ENCODE assay signal across 7 cellular contexts in the genomic region with DNA sequence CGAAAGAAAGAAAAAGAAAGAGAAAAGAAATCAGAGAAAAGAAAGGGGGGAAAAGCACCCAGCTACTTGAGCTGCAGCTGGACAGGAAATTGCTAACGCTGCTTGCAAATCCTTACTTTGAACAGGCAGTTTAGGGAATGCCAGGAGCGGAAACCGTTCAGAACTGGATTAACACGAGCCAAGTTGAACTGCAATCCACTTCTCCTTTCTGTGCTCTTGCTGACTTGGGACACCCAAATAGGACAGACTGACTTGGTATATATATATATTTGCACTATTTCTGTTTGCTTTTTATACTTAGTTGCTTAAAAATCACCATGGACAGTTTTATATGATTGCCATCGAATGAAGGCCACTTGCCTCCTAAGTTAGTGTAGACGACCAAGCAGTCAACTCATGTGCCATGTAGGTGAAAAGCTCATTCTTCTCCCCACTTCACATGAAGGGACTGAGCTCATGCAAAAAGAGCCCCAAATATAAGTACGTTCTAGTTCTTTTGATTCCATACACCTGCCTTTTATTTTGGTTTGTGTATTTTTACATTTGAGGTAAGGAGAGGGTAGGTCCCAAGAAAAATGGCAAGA. TPM values are rescaled to one million over a fixed set of nuclear protein-coding genes. Genes with fewer than 3 reads are reported as not detected.
DNase-seq lines count a peak whose midpoint lies in the region; ATAC-seq and TF ChIP-seq lines count a peak whose summit lies in the region.

No MANE protein-coding gene starts in this region.

- peak; percentile 3 for ATAC-seq in GM18868 (IDR thresholded peaks at IDR 0.05; ENCODE audit: unreplicated experiment)
- ATAC-seq in HG03039 (IDR thresholded peaks at IDR 0.05; ENCODE audit: unreplicated experiment) = peak; percentile 8
- ATAC-seq in HG03432 (IDR thresholded peaks at IDR 0.05; ENCODE audit: unreplicated experiment) = no peak

- TF ChIP-seq CTCF in RWPE1 (conservative IDR thresholded peaks at IDR 0.05; ENCODE audit: low read depth) (no peak), endodermal cell (conservative IDR thresholded peaks at IDR 0.05) (no peak), neural crest cell (conservative IDR thresholded peaks at IDR 0.05) (no peak)

- peak; percentile 3 for DNase-seq in RWPE1 (ENCODE audit: low spot score)
- peak; percentile 70 for DNase-seq in endodermal cell
- DNase-seq in neural crest cell (ENCODE audit: low read depth, low spot score) = no peak
- no peak for DNase-seq in stimulated activated CD4-positive, alpha-beta T cell treated with anti-CD3 and anti-CD28 coated beads, Interleukin-2, amount 100 ng/mL, for 48 hours

- no peaks in the 10 kb centered on the region for H3K9me3 ChIP-seq in endodermal cell (ENCODE audit: control insufficient read depth, low read length)

- POLR2A ChIA-PET in RWPE1 (lab: Yijun Ruan, JAX; ENCODE audit: low non-redundant PET) = no interaction called here

- CTCF ChIA-PET in RWPE1 (lab: Yijun Ruan, JAX) = interaction anchor here (0.6 to 0.7 kb wide), 2 partner anchors 181 to 320 kb away, joined by 3 read pairs; no protein-coding TSS in a partner anchor

- H3K4me1 Mint-ChIP-seq in endodermal cell = peaks cover 67% of the 10 kb centered on the region
- H3K4me1 Mint-ChIP-seq in neural crest cell = peaks cover 74% of the 10 kb centered on the region

- H3K9ac ChIP-seq in endodermal cell (ENCODE audit: extremely low read depth, low read length, poor library complexity, severe bottlenecking) = no peak overlapping the region

- peaks cover 37% of the 10 kb centered on the region for H3K36me3 ChIP-seq in endodermal cell (ENCODE audit: control insufficient read depth, insufficient read depth, low read length)

- H3K36me3 Mint-ChIP-seq in endodermal cell (ENCODE audit: low read depth) = peaks cover 44% of the 10 kb centered on the region
- peaks cover 25% of the 10 kb centered on the region for H3K36me3 Mint-ChIP-seq in neural crest cell (ENCODE audit: low read depth)

- 43 to 48% methylated on average over 5 to 8 of the region's 8 CpGs for WGBS in endodermal cell (ENCODE audit: insufficient coverage in 1 of 2, insufficient read length in 1 of 2), 2 experiments

- H3K4me3 Mint-ChIP-seq in endodermal cell (peak overlapping the region; percentile 98), neural crest cell (peak overlapping the region; percentile 94)

- no peaks in the 10 kb centered on the region for H3K27me3 ChIP-seq in endodermal cell (ENCODE audit: control insufficient read depth, insufficient read depth, low read length, poor library complexity, severe bottlenecking)

- H3K4me1 ChIP-seq in endodermal cell (ENCODE audit: control insufficient read depth, insufficient read depth, low read length) = peaks cover 16% of the 10 kb centered on the region

- peak overlapping the region; percentile 62; the same call in 1 of the 2 replicates for H3K27ac ChIP-seq in RWPE1
- peak overlapping the region; percentile 97 for H3K27ac ChIP-seq in endodermal cell (ENCODE audit: low read depth, low read length)

- no peaks in the 10 kb centered on the region for H3K27me3 Mint-ChIP-seq in endodermal cell (ENCODE audit: insufficient read depth)
- H3K27me3 Mint-ChIP-seq in neural crest cell (ENCODE audit: low read depth) = no peaks in the 10 kb centered on the region

- H3K9me3 Mint-ChIP-seq in endodermal cell (no peaks in the 10 kb centered on the region), neural crest cell (peaks cover 3% of the 10 kb centered on the region)

- H3K4me3 ChIP-seq in endodermal cell (ENCODE audit: low read length) = peak overlapping the region; percentile 72

- peak overlapping the region; percentile 59 for H3K27ac Mint-ChIP-seq in endodermal cell
- peak overlapping the region; percentile 91 for H3K27ac Mint-ChIP-seq in neural crest cell (ENCODE audit: unreplicated experiment)

RNA-seq across cellular contexts. Expression of a gene that starts 5.5 kb away (rescaled TPM):
- total RNA-seq in endodermal cell = 100 to 1,000 TPM in 1 of 2 donors, 10 to 100 TPM in 1; 85.9 to 123 TPM
- polyA plus RNA-seq in endodermal cell (2013, experiment 1 of 2) = 98.6 TPM
- polyA plus RNA-seq in endodermal cell (2013, experiment 2 of 2) = 99.0 TPM
- total RNA-seq in neural crest cell = 109 and 112 TPM in 2 replicates

Comparison
In these comparisons a context has a peak if more than half of its experiments do, and no peak if none do; other contexts are left out.
1. DNase-seq: peak in RWPE1 (single experiment) and endodermal cell (single experiment); none in neural crest cell (single experiment) and stimulated activated CD4-positive, alpha-beta T cell treated with anti-CD3 and anti-CD28 coated beads, Interleukin-2, amount 100 ng/mL, for 48 hours (0 of 2).